In genomic region chr9:106110483-106110882, GRCh38 we compare ENCODE assay signal across 19 cellular contexts.
"Had no signal": no experiment of that assay in that cellular context is flagged by ENCODE, and none has a peak within 500 bp of the region (broad histone marks: within the 10 kb centered on the region; RNA-seq: fewer than 3 reads in every experiment).

No MANE protein-coding gene starts in this region.

- H3K4me1 ChIP-seq: breast epithelium, left ventricle myocardium inferior, spleen, tibial nerve had no signal

- H3K9me3 ChIP-seq: breast epithelium, gastrocnemius medialis, left ventricle myocardium inferior, mucosa of descending colon, neutrophil, spleen, tibial nerve had no signal

- FAIRE-seq: colon, islet of Langerhans had no signal

- H3K27me3 ChIP-seq: breast epithelium, gastrocnemius medialis, neutrophil, spleen, tibial nerve had no signal

- H3K36me3 ChIP-seq: breast epithelium, gastrocnemius medialis, left ventricle myocardium inferior, neutrophil, spleen, tibial nerve had no signal

- H3K27ac ChIP-seq: breast epithelium, gastrocnemius medialis, left ventricle myocardium inferior, neutrophil, spleen, tibial nerve had no signal

- DNase-seq: activated CD4-positive, alpha-beta memory T cell treated with anti-CD3 and anti-CD28 coated beads for 36 hours; activated CD4-positive, alpha-beta T cell treated with anti-CD3 and anti-CD28 coated beads, Interleukin-2, amount 10 ng/mL, durations not matched to agents 24 days and 14 days; activated CD4-positive, CD25-positive, alpha-beta regulatory T cell treated with anti-CD3 and anti-CD28 coated beads, Interleukin-2, amount 50 U/mL, for 72 hours; activated CD8-positive, alpha-beta memory T cell treated with anti-CD3 and anti-CD28 coated beads, Interleukin-2, amount 50 U/mL, for 48 hours; activated T-cell treated with anti-CD3 and anti-CD28 coated beads, Interleukin-2, amount 50 U/mL, for 24 hours; dermis blood vessel endothelial cell; effector CD4-positive, alpha-beta T cell; gastrocnemius medialis; glutamatergic neuron; left ventricle myocardium inferior; mucosa of descending colon; spleen; stimulated activated naive CD4-positive, alpha-beta T cell treated with Interleukin-2 at 50 U/mL for 16 hours had no signal

- H3K4me3 ChIP-seq: breast epithelium, gastrocnemius medialis, left ventricle myocardium inferior, lung, mucosa of descending colon, spleen, tibial nerve had no signal
